17 cellular contexts compared by ENCODE assay signal in genomic region chr10:36492590-36493510, GRCh38.
DNase-seq lines count a peak whose midpoint lies in the region; ATAC-seq, FAIRE-seq and TF ChIP-seq lines count a peak whose summit lies in the region.
"Had no signal": no experiment of that assay in that cellular context is flagged by ENCODE, and none has a peak within 500 bp of the region (broad histone marks: within the 10 kb centered on the region; RNA-seq: fewer than 3 reads in every experiment).

No MANE protein-coding gene starts in this region.

- H3K56ac ChIP-seq in IMR-90 (ENCODE audit: extremely low read depth, insufficient read depth, low read length), result peak overlapping the region; percentile 78

- POLR2A ChIA-PET in IMR-90 (lab: Charles Lee; ENCODE audit: unreplicated experiment) (no interaction called here), HepG2 (lab: Yijun Ruan, JAX) (interaction anchor here (0.5 kb wide), 1 partner anchor 1323 kb away, joined by 4 read pairs; no protein-coding TSS in a partner anchor)

- dilution Hi-C loops in IMR-90 (cut with HindIII; ENCODE audit: low sequenced_read_pairs, unreplicated experiment), result no loop called here
- dilution Hi-C loops in mammary epithelial cell (cut with HindIII; ENCODE audit: low sequenced_read_pairs), result no loop called here

- H3K9me1 ChIP-seq in IMR-90 (ENCODE audit: insufficient read depth, low read length), result peaks cover 15% of the 10 kb centered on the region

- H3K23ac ChIP-seq in IMR-90 (ENCODE audit: low read depth, low read length), result peak overlapping the region; percentile 46

- H3K36me3 ChIP-seq in IMR-90 (ENCODE audit: control insufficient read depth, insufficient read depth, low read length) (no peaks in the 10 kb centered on the region), mammary epithelial cell (ENCODE audit: insufficient read depth, low read length) (no peaks in the 10 kb centered on the region), HepG2 (replicated peaks in 1 of 2; ENCODE audit: control insufficient read depth in 1 of 2, insufficient read depth in 2 of 2, low read length in 2 of 2) (no peaks in the 10 kb centered on the region)
- H3K36me3 ChIP-seq: cardiac muscle cell, upper lobe of right lung had no signal

- CTCF ChIA-PET in IMR-90 (lab: Yijun Ruan, JAX), result interaction anchor here (0.6 to 1.0 kb wide), 4 partner anchors 18 to 577 kb away, joined by 3 to 5 read pairs (median 4); no protein-coding TSS in a partner anchor
- CTCF ChIA-PET in mammary epithelial cell (lab: Charles Lee; ENCODE audit: low non-redundant PET), result no interaction called here
- CTCF ChIA-PET in HepG2 (lab: Yijun Ruan, JAX; ENCODE audit: low intra/inter-chr PET ratio, low total read pairs), result no interaction called here

- H3K9me3 ChIP-seq in IMR-90 (ENCODE audit: control insufficient read depth, insufficient read depth, low read length) (no peaks in the 10 kb centered on the region), mammary epithelial cell (replicated peaks; ENCODE audit: insufficient read depth, low read length) (no peaks in the 10 kb centered on the region), HepG2 (ENCODE audit: low read length) (no peaks in the 10 kb centered on the region)
- H3K9me3 ChIP-seq: upper lobe of right lung had no signal

- peak overlapping the region; percentile 73 to 75 for H4K8ac ChIP-seq in IMR-90 (ENCODE audit: low read depth in 2 of 2, low read length in 2 of 2)

- peak overlapping the region; percentile 84 for H2BK15ac ChIP-seq in IMR-90 (ENCODE audit: low read depth, low read length)

- peak overlapping the region; percentile 31; the same call in 1 of the 2 replicates for H4K5ac ChIP-seq in IMR-90 (ENCODE audit: low read depth, low read length)

- peak overlapping the region; percentile 77 for H4K91ac ChIP-seq in IMR-90 (ENCODE audit: insufficient read depth, low read depth, low read length)

- DNase-seq in A172 (ENCODE audit: low spot score) (peak; percentile 54), IMR-90 (peak; percentile 84), mammary epithelial cell (peak; percentile 36), iris pigment epithelial cell (ENCODE audit: low read depth) (peak; percentile 67), HuH-7.5 (ENCODE audit: low spot score) (no peak), HepG2 (ENCODE audit: low spot score) (no peak)
- DNase-seq in central memory CD4-positive, alpha-beta T cell, result no peak
- DNase-seq: 8988T; activated gamma-delta T cell; naive B cell; stimulated activated CD4-positive, alpha-beta T cell treated with anti-CD3 and anti-CD28 coated beads, Interleukin-2, amount 100 ng/mL, for 24 hours; stimulated activated CD8-positive, alpha-beta memory T cell treated with anti-CD3 and anti-CD28 coated beads, Interleukin-4, amount 100 ng/mL, for 48 hours; upper lobe of right lung had no signal

- TF ChIP-seq EP300 in HepG2 (IDR thresholded peaks at IDR 0.05; ENCODE audit: low read depth in 2 of 2, low read length in 2 of 2) (no peak), HepG2 (CRISPR knock-in tag; IDR thresholded peaks at IDR 0.05; ENCODE audit: borderline replicate concordance) (no peak)

- H3K27me3 ChIP-seq in IMR-90 (ENCODE audit: control insufficient read depth, insufficient read depth, low read length) (no peaks in the 10 kb centered on the region), mammary epithelial cell (ENCODE audit: insufficient read depth, low read length) (no peaks in the 10 kb centered on the region), HepG2 (ENCODE audit: control insufficient read depth in 1 of 2, insufficient read depth in 2 of 2, low read length in 2 of 2) (no peaks in the 10 kb centered on the region; a peak in 1 of 5 replicates)
- H3K27me3 ChIP-seq: cardiac muscle cell, hepatocyte, upper lobe of right lung had no signal

- no TSS peak for BruUV-seq in IMR-90 (replicated peaks; lab: Mats Ljungman, UMichigan)
- no TSS peak for BruUV-seq in mammary epithelial cell (replicated peaks; lab: Mats Ljungman, UMichigan)
- BruUV-seq in HepG2 (replicated peaks; lab: Mats Ljungman, UMichigan), result no TSS peak

- H2BK120ac ChIP-seq in IMR-90 (ENCODE audit: low read depth, low read length), result peak overlapping the region; percentile 84

- H3K27ac ChIP-seq in IMR-90 (ENCODE audit: insufficient read depth, low read length) (peak overlapping the region; percentile 64), mammary epithelial cell (ENCODE audit: insufficient read depth, low read depth, low read length) (peak overlapping the region; percentile 71), HepG2 (ENCODE audit: extremely low read length, insufficient read depth, low read length) (no peak overlapping the region)
- H3K27ac ChIP-seq: cardiac muscle cell, hepatocyte, SK-N-MC, upper lobe of right lung had no signal

- H3K9ac ChIP-seq in IMR-90 (ENCODE audit: low read depth, low read length) (no peak overlapping the region), mammary epithelial cell (ENCODE audit: insufficient read depth, low read length) (no peak overlapping the region), HepG2 (ENCODE audit: insufficient read depth, low read depth, low read length) (no peak overlapping the region)

- WGBS in IMR-90 (ENCODE audit: extremely low coverage in 2 of 2, insufficient read length in 1 of 2), 2 experiments, result no CpG with 5 or more reads among the region's 4 CpGs
- WGBS in mammary epithelial cell (ENCODE audit: low coverage, missing lambda C conversion rate), result 41% methylated on average over 4 of the region's 4 CpGs
- WGBS in HepG2 (ENCODE audit: low lambda C conversion rate), result 0% methylated on average over 4 of the region's 4 CpGs

- ATAC-seq in IMR-90 (ENCODE audit: low read depth) (peak; percentile 54), HepG2 (no peak), GM19023 (IDR thresholded peaks at IDR 0.05; ENCODE audit: unreplicated experiment) (no peak)
- ATAC-seq: upper lobe of right lung had no signal

- intact Hi-C loops in IMR-90 (cut with micrococcal nuclease), result loop anchor here (10.0 kb wide), 2 partner anchors 148 to 858 kb away; no protein-coding TSS in a partner anchor
- intact Hi-C loops in mammary epithelial cell (cut with micrococcal nuclease), result loop anchor here (5.0 to 10.0 kb wide), 2 partner anchors 146 to 708 kb away; no protein-coding TSS in a partner anchor
- intact Hi-C loops in HepG2 (cut with micrococcal nuclease; ENCODE audit: unreplicated experiment), result no loop called here

- no peak overlapping the region for H2AFZ ChIP-seq in IMR-90 (replicated peaks; ENCODE audit: low read length, poor library complexity)
- no peak overlapping the region for H2AFZ ChIP-seq in mammary epithelial cell (ENCODE audit: low read depth, low read length)
- H2AFZ ChIP-seq in HepG2 (ENCODE audit: low read length), result no peak overlapping the region
- H2AFZ ChIP-seq: hepatocyte had no signal

- FAIRE-seq in HepG2 (lab: Jason Lieb, UNC), result no peak

- H3K79me2 ChIP-seq in mammary epithelial cell (ENCODE audit: insufficient read depth, low read length) (no peaks in the 10 kb centered on the region), HepG2 (ENCODE audit: insufficient read depth, low read length) (no peaks in the 10 kb centered on the region)
- H3K79me2 ChIP-seq: hepatocyte had no signal

- peak overlapping the region; percentile 67 for H2BK20ac ChIP-seq in IMR-90 (ENCODE audit: low read depth, low read length)

- no peaks in the 10 kb centered on the region; the same call in 1 of the 2 replicates for H4K20me1 ChIP-seq in IMR-90 (ENCODE audit: insufficient read depth, low read length)
- H4K20me1 ChIP-seq in mammary epithelial cell (ENCODE audit: insufficient read depth, low read length), result no peaks in the 10 kb centered on the region
- H4K20me1 ChIP-seq in HepG2 (ENCODE audit: insufficient read depth, low read length), result no peaks in the 10 kb centered on the region

- peak overlapping the region; percentile 58 for H3K14ac ChIP-seq in IMR-90 (replicated peaks; ENCODE audit: low read depth, low read length)

- no peaks in the 10 kb centered on the region for H3K79me1 ChIP-seq in IMR-90 (ENCODE audit: low read depth in 1 of 2, low read length in 2 of 2)

- peak overlapping the region; percentile 83 for H2AK5ac ChIP-seq in IMR-90 (ENCODE audit: low read depth, low read length)

- H3K4me2 ChIP-seq in IMR-90 (ENCODE audit: low read depth, low read length), result peak overlapping the region; percentile 63; the same call in 1 of the 2 replicates
- H3K4me2 ChIP-seq in mammary epithelial cell (ENCODE audit: insufficient read depth, low read depth, low read length), result peak overlapping the region; percentile 16
- no peak overlapping the region for H3K4me2 ChIP-seq in HepG2 (ENCODE audit: low read depth, low read length)
- H3K4me2 ChIP-seq: hepatocyte had no signal

- no peak for TF ChIP-seq POLR2A in IMR-90 (IDR thresholded peaks at IDR 0.05; ENCODE audit: low read depth, low read length)
- no peak for TF ChIP-seq POLR2A in HepG2 (IDR thresholded peaks at IDR 0.05; ENCODE audit: insufficient read depth in 1 of 2, low read depth in 2 of 2, low read length in 2 of 2)

- H3K18ac ChIP-seq in IMR-90 (ENCODE audit: low read depth, low read length), result peak overlapping the region; percentile 63; the same call in 1 of the 2 replicates

- TF ChIP-seq RAD21 in IMR-90 (IDR thresholded peaks at IDR 0.05; ENCODE audit: low read length), result peak; percentile 6; the same call in 1 of the 2 replicates
- TF ChIP-seq RAD21 in HepG2 (CRISPR knock-in tag; IDR thresholded peaks at IDR 0.05), result no peak

- H3K4me3 ChIP-seq in IMR-90 (ENCODE audit: insufficient read depth, low read depth, low read length), result no peak overlapping the region
- no peak overlapping the region for H3K4me3 ChIP-seq in mammary epithelial cell (replicated peaks in 1 of 3; ENCODE audit: insufficient read depth in 1 of 3, low read depth in 2 of 3, low read length in 3 of 3)
- H3K4me3 ChIP-seq in HepG2 (replicated peaks in 1 of 3; ENCODE audit: insufficient read depth in 1 of 3, low read depth in 2 of 3, low read length in 3 of 3), result no peak overlapping the region
- H3K4me3 ChIP-seq: cardiac muscle cell, hepatocyte, SK-N-MC, upper lobe of right lung had no signal

- H3K4ac ChIP-seq in IMR-90 (ENCODE audit: low read depth, low read length), result peak overlapping the region; percentile 75

- H2BK5ac ChIP-seq in IMR-90 (ENCODE audit: low read depth, low read length, poor library complexity, severe bottlenecking), result peak overlapping the region; percentile 87

- TF ChIP-seq CTCF in IMR-90 (conservative IDR thresholded peaks at IDR 0.05; ENCODE audit: low read depth, low read length) (no peak), mammary epithelial cell (conservative IDR thresholded peaks at IDR 0.05 in 1 of 2, IDR thresholded peaks at IDR 0.05 in 1 of 2; ENCODE audit: extremely low read depth in 1 of 2, insufficient read depth in 1 of 2, low read depth in 1 of 2, low read length in 2 of 2) (no peak), HepG2 (CRISPR knock-in tag; IDR thresholded peaks at IDR 0.05) (no peak)

- H3K4me1 ChIP-seq in IMR-90 (ENCODE audit: control insufficient read depth, insufficient read depth, low read length) (peaks cover 21% of the 10 kb centered on the region), mammary epithelial cell (ENCODE audit: insufficient read depth, low read length) (peaks cover 38% of the 10 kb centered on the region), HepG2 (ENCODE audit: insufficient read depth, low read length) (no peaks in the 10 kb centered on the region)
- H3K4me1 ChIP-seq: upper lobe of right lung had no signal

- H2AK9ac ChIP-seq in IMR-90 (replicated peaks; ENCODE audit: low read depth, low read length, poor library complexity), result no peak overlapping the region

- in situ Hi-C loops in IMR-90 (cut with MboI; ENCODE audit: low sequenced_read_pairs) (no loop called here), mammary epithelial cell (cut with MboI; ENCODE audit: low sequenced_read_pairs in 2 of 2) (no loop called here), HepG2 (cut with HindIII; ENCODE audit: extremely low pct_ligation_motif_present, low pct_unique_long_range_greater_than_20kb) (no loop called here)

Comparison
In these comparisons a context has a peak if more than half of its experiments do, and no peak if none do; other contexts are left out.
1. DNase-seq: peak in A172 (single experiment), IMR-90 (single experiment), mammary epithelial cell (single experiment) and iris pigment epithelial cell (single experiment); none in HuH-7.5 (single experiment), HepG2 (single experiment) and central memory CD4-positive, alpha-beta T cell (single experiment).